ENCODE assay signal across 1 cellular context in the genomic region with DNA sequence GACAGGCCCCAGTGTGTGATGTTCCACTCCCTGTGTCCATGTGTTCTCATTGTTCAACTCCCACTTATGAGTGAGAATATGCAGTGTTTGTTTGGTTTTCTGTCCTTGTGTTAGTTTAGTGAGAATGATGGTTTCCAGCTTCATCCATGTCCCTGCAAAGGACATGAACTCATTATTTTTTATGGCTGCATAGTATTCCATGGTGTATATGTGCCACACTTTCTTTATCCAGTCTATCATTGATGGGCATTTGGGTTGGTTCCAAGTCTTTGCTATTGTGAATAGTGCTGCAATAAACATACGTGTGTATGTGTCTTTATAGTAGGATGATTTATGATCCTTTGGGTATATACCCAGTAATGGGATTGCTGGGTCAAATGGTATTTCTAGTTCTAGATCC.
A peak's percentile ranks its signal among the peaks of the same experiment; 100 is the strongest.
TF ChIP-seq lines count a peak whose summit lies in the region.

No MANE protein-coding gene starts in this region.

TF ChIP-seq in HCT116, 20 proteins besides CTCF, POLR2A, EP300 and RAD21:
- TF ChIP-seq CBX3 (IDR thresholded peaks at IDR 0.05; ENCODE audit: low read depth): peak; percentile 11; the same call in 1 of the 2 replicates
TF ChIP-seq in HCT116: peak in this region for 1; not testable (repeated sequence) for 19.
